In genomic region chr14:45373877-45374276, GRCh38 we compare ENCODE assay signal across 36 cellular contexts.
"Had no signal": no experiment of that assay in that cellular context is flagged by ENCODE, and none has a peak within 500 bp of the region (broad histone marks: within the 10 kb centered on the region; RNA-seq: fewer than 3 reads in every experiment).

No MANE protein-coding gene starts in this region.

- H3K9me3 Mint-ChIP-seq: activated B cell treated with CpG ODN at 0.5 μM for 24 hours; activated CD8-positive, alpha-beta T cell treated with anti-CD3 and anti-CD28 coated beads for 36 hours; activated naive CD4-positive, alpha-beta T cell treated with anti-CD3 and anti-CD28 coated beads for 36 hours; activated naive CD4-positive, alpha-beta T cell treated with anti-CD3 and anti-CD28 coated beads, Interleukin-2, amount 50 U/mL, for 24 hours; activated naive CD8-positive, alpha-beta T cell treated with anti-CD3 and anti-CD28 coated beads for 36 hours; activated naive CD8-positive, alpha-beta T cell treated with anti-CD3 and anti-CD28 coated beads, Interleukin-2, amount 50 U/mL, for 24 hours; activated T-helper 1 cell treated with anti-CD3 and anti-CD28 coated beads, Interleukin-12 subunit alpha, Interleukin-12 subunit beta, Interleukin-2, Interleukin-4 antibody, amounts not matched to agents 30 ng/mL and 10 ng/mL and 1 ng/mL, durations not matched to agents 14 hours and 24 hours and 36 hours; activated T-helper 2 cell treated with anti-CD3 and anti-CD28 coated beads, Interferon-gamma antibody, Interleukin-2, Interleukin-4, amounts not matched to agents 10 μg/mL and 5 μg/mL and 100 μg/mL, durations not matched to agents 14 hours and 24 hours and 36 hours; T-helper 2 cell treated with Interferon-gamma antibody and Interleukin-4, amounts not matched to agents 5 μg/mL and 100 μg/mL, for 36 hours had no signal

- H3K27ac ChIP-seq: adrenal gland, body of pancreas, esophagus muscularis mucosa, foreskin keratinocyte, gastrocnemius medialis, heart left ventricle, VCaP had no signal

- ATAC-seq: activated CD4-positive, CD25-positive, alpha-beta regulatory T cell treated with anti-CD3 and anti-CD28 coated beads, Interleukin-2, amount 50 U/mL, for 24 hours; activated CD8-positive, alpha-beta T cell treated with anti-CD3 and anti-CD28 coated beads for 36 hours; activated naive CD8-positive, alpha-beta T cell treated with anti-CD3 and anti-CD28 coated beads, Interleukin-2, amount 50 U/mL, for 24 hours; body of pancreas; effector memory CD8-positive, alpha-beta T cell; foreskin keratinocyte; gastrocnemius medialis; heart left ventricle; T-helper 17 cell had no signal

- H3K4me3 Mint-ChIP-seq: activated B cell treated with CpG ODN at 0.5 μM for 24 hours; activated CD8-positive, alpha-beta T cell treated with anti-CD3 and anti-CD28 coated beads for 36 hours; activated naive CD4-positive, alpha-beta T cell treated with anti-CD3 and anti-CD28 coated beads for 36 hours; activated naive CD4-positive, alpha-beta T cell treated with anti-CD3 and anti-CD28 coated beads, Interleukin-2, amount 50 U/mL, for 24 hours; activated naive CD8-positive, alpha-beta T cell treated with anti-CD3 and anti-CD28 coated beads for 36 hours; activated naive CD8-positive, alpha-beta T cell treated with anti-CD3 and anti-CD28 coated beads, Interleukin-2, amount 50 U/mL, for 24 hours; activated T-helper 1 cell treated with anti-CD3 and anti-CD28 coated beads, Interleukin-12 subunit alpha, Interleukin-12 subunit beta, Interleukin-2, Interleukin-4 antibody, amounts not matched to agents 30 ng/mL and 10 ng/mL and 1 ng/mL, durations not matched to agents 14 hours and 24 hours and 36 hours; effector memory CD8-positive, alpha-beta T cell; T-helper 17 cell; T-helper 2 cell treated with Interferon-gamma antibody and Interleukin-4, amounts not matched to agents 5 μg/mL and 100 μg/mL, for 36 hours had no signal

- H3K27me3 ChIP-seq: adrenal gland, body of pancreas, esophagus muscularis mucosa, foreskin keratinocyte, gastrocnemius medialis, heart left ventricle had no signal

- H3K27me3 Mint-ChIP-seq: activated B cell treated with CpG ODN at 0.5 μM for 24 hours; activated naive CD4-positive, alpha-beta T cell treated with anti-CD3 and anti-CD28 coated beads, Interleukin-2, amount 50 U/mL, for 24 hours; activated naive CD8-positive, alpha-beta T cell treated with anti-CD3 and anti-CD28 coated beads, Interleukin-2, amount 50 U/mL, for 24 hours; effector memory CD8-positive, alpha-beta T cell had no signal

- H3K4me1 ChIP-seq: adrenal gland, body of pancreas, esophagus muscularis mucosa, gastrocnemius medialis, heart left ventricle had no signal

- DNase-seq: activated B cell treated with CpG ODN at 0.5 μM for 24 hours; activated CD4-positive, alpha-beta T cell treated with anti-CD3 and anti-CD28 coated beads for 48 hours; activated CD4-positive, alpha-beta T cell treated with anti-CD3 and anti-CD28 coated beads, Interleukin-2, amount 50 U/mL, for 1 hour; activated CD4-positive, alpha-beta T cell treated with anti-CD3 and anti-CD28 coated beads, Interleukin-2, amount 50 U/mL, for 48 hours; activated CD8-positive, alpha-beta memory T cell treated with anti-CD3 and anti-CD28 coated beads for 24 hours; activated CD8-positive, alpha-beta T cell treated with anti-CD3 and anti-CD28 coated beads for 36 hours; activated effector memory CD4-positive, alpha-beta T cell treated with anti-CD3 and anti-CD28 coated beads, Interleukin-2, amount 50 U/mL, for 16 hours; activated naive CD4-positive, alpha-beta T cell treated with anti-CD3 and anti-CD28 coated beads for 36 hours; activated naive CD8-positive, alpha-beta T cell treated with anti-CD3 and anti-CD28 coated beads for 36 hours; activated naive CD8-positive, alpha-beta T cell treated with anti-CD3 and anti-CD28 coated beads, Interleukin-2, amount 50 U/mL, for 24 hours; activated T-cell treated with anti-CD3 and anti-CD28 coated beads, Interleukin-2, amount 50 U/mL, for 1 hour; activated T-cell treated with anti-CD3 and anti-CD28 coated beads, Interleukin-2, amount 50 U/mL, for 48 hours; adrenal gland; amygdala; aorta; body of pancreas; caudate nucleus; cortex of kidney; dermis blood vessel endothelial cell; effector CD4-positive, alpha-beta T cell; effector memory CD8-positive, alpha-beta T cell; erythroblast; foreskin keratinocyte; gastrocnemius medialis; glutamatergic neuron; heart left ventricle; T-helper 1 cell; T-helper 17 cell; T1000 had no signal

- H3K27ac Mint-ChIP-seq: activated B cell treated with CpG ODN at 0.5 μM for 24 hours; activated CD8-positive, alpha-beta T cell treated with anti-CD3 and anti-CD28 coated beads for 36 hours; activated naive CD4-positive, alpha-beta T cell treated with anti-CD3 and anti-CD28 coated beads for 36 hours; activated naive CD4-positive, alpha-beta T cell treated with anti-CD3 and anti-CD28 coated beads, Interleukin-2, amount 50 U/mL, for 24 hours; activated naive CD8-positive, alpha-beta T cell treated with anti-CD3 and anti-CD28 coated beads for 36 hours; activated naive CD8-positive, alpha-beta T cell treated with anti-CD3 and anti-CD28 coated beads, Interleukin-2, amount 50 U/mL, for 24 hours; activated T-helper 1 cell treated with anti-CD3 and anti-CD28 coated beads, Interleukin-12 subunit alpha, Interleukin-12 subunit beta, Interleukin-2, Interleukin-4 antibody, amounts not matched to agents 30 ng/mL and 10 ng/mL and 1 ng/mL, durations not matched to agents 14 hours and 24 hours and 36 hours; activated T-helper 2 cell treated with anti-CD3 and anti-CD28 coated beads, Interferon-gamma antibody, Interleukin-2, Interleukin-4, amounts not matched to agents 10 μg/mL and 5 μg/mL and 100 μg/mL, durations not matched to agents 14 hours and 24 hours and 36 hours; effector memory CD8-positive, alpha-beta T cell; T-helper 17 cell; T-helper 2 cell treated with Interferon-gamma antibody and Interleukin-4, amounts not matched to agents 5 μg/mL and 100 μg/mL, for 36 hours had no signal

- H3K36me3 ChIP-seq: adrenal gland, esophagus muscularis mucosa, gastrocnemius medialis, heart left ventricle had no signal

- H3K9me3 ChIP-seq: adrenal gland, body of pancreas, esophagus muscularis mucosa, gastrocnemius medialis, heart left ventricle had no signal

- H3K4me3 ChIP-seq: adrenal gland, body of pancreas, esophagus muscularis mucosa, gastrocnemius medialis, heart left ventricle had no signal

- H3K4me1 Mint-ChIP-seq: activated B cell treated with CpG ODN at 0.5 μM for 24 hours; activated naive CD4-positive, alpha-beta T cell treated with anti-CD3 and anti-CD28 coated beads, Interleukin-2, amount 50 U/mL, for 24 hours; activated naive CD8-positive, alpha-beta T cell treated with anti-CD3 and anti-CD28 coated beads for 36 hours; activated naive CD8-positive, alpha-beta T cell treated with anti-CD3 and anti-CD28 coated beads, Interleukin-2, amount 50 U/mL, for 24 hours had no signal

- H3K36me3 Mint-ChIP-seq: activated naive CD4-positive, alpha-beta T cell treated with anti-CD3 and anti-CD28 coated beads, Interleukin-2, amount 50 U/mL, for 24 hours; activated naive CD8-positive, alpha-beta T cell treated with anti-CD3 and anti-CD28 coated beads for 36 hours had no signal
